Comparison of ENCODE assay signal across 8 cellular contexts in the genomic region with DNA sequence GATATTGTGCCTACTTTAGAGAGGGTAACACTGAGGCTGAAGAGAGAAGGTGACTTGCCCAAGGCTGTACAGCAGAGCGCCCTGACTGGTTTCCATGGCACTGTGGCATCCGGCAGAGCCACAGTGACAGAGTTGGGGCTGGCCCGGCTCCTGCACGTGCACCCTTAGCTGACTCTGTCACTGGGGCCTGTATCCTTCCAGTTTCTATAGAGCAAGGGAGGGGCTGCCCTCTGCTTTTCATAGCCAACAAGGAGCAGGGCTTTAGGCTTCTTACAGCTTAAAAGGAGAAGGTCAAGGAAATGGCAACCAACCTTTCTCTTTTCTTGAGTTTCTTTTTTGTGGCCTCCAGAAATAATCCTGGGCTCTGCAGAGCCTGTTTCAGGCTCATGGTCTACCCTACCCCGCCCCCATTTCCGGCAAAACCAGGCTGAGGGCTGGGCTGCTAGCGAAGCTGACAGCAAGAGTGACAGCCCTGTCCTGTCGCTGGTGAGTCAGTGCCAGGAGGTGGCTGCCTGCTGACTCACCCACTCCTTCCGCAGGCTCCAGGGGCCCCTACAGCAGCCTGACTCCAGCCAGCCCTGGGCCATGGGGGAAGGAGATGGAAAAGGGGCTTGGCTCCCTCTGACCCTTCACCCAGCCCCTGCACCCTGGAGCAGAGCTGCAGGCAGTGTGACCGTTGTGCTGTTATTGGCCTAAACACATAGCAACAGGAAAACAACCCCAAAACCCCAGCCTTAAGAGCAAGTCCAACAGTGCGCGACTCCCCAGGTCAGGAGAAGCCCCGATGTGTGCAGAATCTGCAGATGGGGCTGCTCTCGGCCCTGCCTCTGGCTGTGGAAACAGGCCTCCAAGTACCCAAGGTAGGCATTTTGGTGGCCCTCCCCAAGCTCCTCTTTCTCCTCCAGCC. TPM values are rescaled to one million over a fixed set of nuclear protein-coding genes. Genes with fewer than 3 reads are reported as not detected.
DNase-seq lines count a peak whose midpoint lies in the region; ATAC-seq lines count a peak whose summit lies in the region.

No MANE protein-coding gene starts in this region.

- no peaks in the 10 kb centered on the region for H3K27me3 ChIP-seq in duodenal mucosa (ENCODE audit: control insufficient read depth in 1 of 2, insufficient read depth in 2 of 2, low read length in 2 of 2)

- DNase-seq in NCI-H226 (peak; percentile 63), NCI-H1105 treated with DMSO at 0.1 percent for 48 hours (lab: John Stamatoyannopoulos, UW) (no peak)
- peak; percentile 94 to 96 for DNase-seq in activated CD4-positive, alpha-beta T cell treated with anti-CD3 and anti-CD28 coated beads, Interleukin-2, amount 50 U/mL, for 48 hours
- peak; percentile 89 for DNase-seq in stimulated activated CD8-positive, alpha-beta memory T cell treated with anti-CD3 and anti-CD28 coated beads, Interleukin-2, amount 100 ng/mL, for 48 hours (ENCODE audit: low read depth in 2 of 2)

- WGBS in mesodermal cell (ENCODE audit: insufficient coverage in 2 of 2), 2 experiments: 48 to 51% methylated on average over 10 to 14 of the region's 14 CpGs

- peak overlapping the region; percentile 35 to 53 for H3K4me3 ChIP-seq in duodenal mucosa (ENCODE audit: low read depth in 1 of 2, low read length in 2 of 2)
- H3K4me3 ChIP-seq in mesodermal cell (ENCODE audit: extremely low read depth, insufficient read depth, low read length, poor library complexity, severe bottlenecking): no peak overlapping the region

- peak overlapping the region; percentile 77 for H3K27ac ChIP-seq in duodenal mucosa (ENCODE audit: low read depth, low read length)
- H3K27ac ChIP-seq in mesodermal cell (ENCODE audit: low read depth, low read length, severe bottlenecking): peak overlapping the region; percentile 85

- H3K36me3 ChIP-seq in duodenal mucosa (ENCODE audit: control insufficient read depth in 1 of 2, insufficient read depth in 2 of 2, low read length in 2 of 2) (no peaks in the 10 kb centered on the region), mesodermal cell (ENCODE audit: control insufficient read depth, insufficient read depth, low read length) (peaks cover 9% of the 10 kb centered on the region)

- H3K9me3 ChIP-seq in duodenal mucosa (ENCODE audit: control insufficient read depth in 1 of 2, low read length in 2 of 2) (no peaks in the 10 kb centered on the region), mesodermal cell (ENCODE audit: control insufficient read depth, low read length) (no peaks in the 10 kb centered on the region)

- H3K9ac ChIP-seq in duodenal mucosa (ENCODE audit: low read depth in 1 of 2, low read length in 2 of 2): peak overlapping the region; percentile 63 to 70

- ATAC-seq in GM18517 (IDR thresholded peaks at IDR 0.05; ENCODE audit: unreplicated experiment) (peak; percentile 86), HG02798 (IDR thresholded peaks at IDR 0.05; ENCODE audit: poor library complexity, unreplicated experiment) (peak; percentile 87)

- H3K4me1 ChIP-seq in duodenal mucosa (ENCODE audit: control insufficient read depth in 1 of 2, insufficient read depth in 2 of 2, low read length in 2 of 2): peaks cover 85 to 97% of the 10 kb centered on the region in 2 donors
- H3K4me1 ChIP-seq in mesodermal cell (ENCODE audit: control insufficient read depth, insufficient read depth, low read length, poor library complexity, severe bottlenecking): peaks cover 64% of the 10 kb centered on the region

RNA-seq across cellular contexts. Expression of gene SLC6A6, which starts 29.8 kb away (rescaled TPM):
- 40.6 TPM for polyA plus RNA-seq in mesodermal cell (2013, experiment 1 of 2)
- 33.7 TPM for polyA plus RNA-seq in mesodermal cell (2013, experiment 2 of 2)
